ENCODE assay signal across 17 cellular contexts in genomic region chr2:45668509-45668908, GRCh38. TPM values are rescaled to one million over a fixed set of nuclear protein-coding genes. Genes with fewer than 3 reads are reported as not detected.
A peak's percentile ranks its signal among the peaks of the same experiment; 100 is the strongest.
DNase-seq lines count a peak whose midpoint lies in the region; ATAC-seq and TF ChIP-seq lines count a peak whose summit lies in the region.
"Had no signal": no experiment of that assay in that cellular context is flagged by ENCODE, and none has a peak within 500 bp of the region (broad histone marks: within the 10 kb centered on the region; RNA-seq: fewer than 3 reads in every experiment).

No MANE protein-coding gene starts in this region.

- H3K79me2 ChIP-seq in GM23248 (ENCODE audit: insufficient read depth) (peaks cover 95% of the 10 kb centered on the region), GM23338 (replicated peaks; ENCODE audit: insufficient read depth) (no peaks in the 10 kb centered on the region)

- no peaks in the 10 kb centered on the region for H3K9me3 ChIP-seq in cardiac muscle cell (ENCODE audit: low read depth)
- no peaks in the 10 kb centered on the region for H3K9me3 ChIP-seq in GM23248 (ENCODE audit: low read depth)
- H3K9me3 ChIP-seq in subcutaneous abdominal adipose tissue (ENCODE audit: control insufficient read depth in 5 of 5, low read length in 5 of 5) = no peaks in the 10 kb centered on the region
- H3K9me3 ChIP-seq: SJCRH30 had no signal

- ATAC-seq in left ventricle myocardium superior (no peak), GM23338 (no peak)

- H3K27ac ChIP-seq in cardiac muscle cell (peak overlapping the region; percentile 89), GM23248 (no peak overlapping the region), subcutaneous abdominal adipose tissue (ENCODE audit: low read depth, low read length) (peak overlapping the region; percentile 28), GM23338 (ENCODE audit: low read depth) (no peak overlapping the region)
- H3K27ac ChIP-seq: SJCRH30 had no signal

- in situ Hi-C loops in GM23248 (cut with MboI) = no loop called here
- in situ Hi-C loops in GM13977 (cut with MboI; ENCODE audit: low pct_unique_long_range_greater_than_20kb, low sequenced_read_pairs, unreplicated experiment) = no loop called here

- TF ChIP-seq CTCF in cardiac muscle cell (IDR thresholded peaks at IDR 0.05; ENCODE audit: low read depth, low read length) = no peak
- TF ChIP-seq CTCF in GM23338 (conservative IDR thresholded peaks at IDR 0.05; ENCODE audit: low read depth in 2 of 2) = no peak
- no peak for TF ChIP-seq CTCF in CD14-positive monocyte (IDR thresholded peaks at IDR 0.05)
- no peak for TF ChIP-seq CTCF in GM13977 (IDR thresholded peaks at IDR 0.05; ENCODE audit: extremely low read depth, insufficient read depth, missing control alignments)

- H3K27ac Mint-ChIP-seq in GM23338 (no peak overlapping the region), CD14-positive monocyte (no peak overlapping the region)
- H3K27ac Mint-ChIP-seq: IgD-negative memory B cell had no signal

- no peaks in the 10 kb centered on the region for H3K9me3 Mint-ChIP-seq in GM23338
- no peaks in the 10 kb centered on the region for H3K9me3 Mint-ChIP-seq in CD14-positive monocyte

- DNase-seq in cardiac muscle cell (ENCODE audit: low read depth in 1 of 2, low spot score in 1 of 2) (no peak), left ventricle myocardium superior (no peak), GM23248 (no peak), dermis blood vessel endothelial cell (peak; percentile 9), GM23338 (ENCODE audit: low spot score) (no peak), CD14-positive monocyte (ENCODE audit: low spot score) (no peak), GM13977 (ENCODE audit: low spot score) (no peak)
- DNase-seq: COR-L47, GF-D8, NCI-H1417 treated with DMSO at 0.1 percent for 48 hours, NCI-H2029, NCI-H2171, NCI-H774, RPMI8226, SJCRH30 had no signal

- H3K36me3 Mint-ChIP-seq in GM23338 (ENCODE audit: low read depth) (no peaks in the 10 kb centered on the region), CD14-positive monocyte (peaks cover 8 to 9% of the 10 kb centered on the region in 2 donors)

- peaks cover 2% of the 10 kb centered on the region; the same call in 1 of the 2 replicates for H3K9me2 ChIP-seq in GM23248 (ENCODE audit: insufficient read depth)
- 0 out of 2 replicates have a peak, but pooled peaks cover 5% of the 10 kb centered on the region for H3K9me2 ChIP-seq in GM23338 (ENCODE audit: insufficient read depth)

- 83 to 89% methylated on average over 7 of the region's 7 CpGs for WGBS in GM23248 (ENCODE audit: low coverage in 1 of 2, low lambda C conversion rate in 2 of 2, missing lambda C conversion rate in 2 of 2), 2 experiments

- H3K9ac ChIP-seq in GM23248 (no peak overlapping the region), subcutaneous abdominal adipose tissue (ENCODE audit: low read length in 5 of 5) (peak overlapping the region in 2 of 5 donors; percentile 9 to 13)

- H3K27me3 ChIP-seq in cardiac muscle cell (no peaks in the 10 kb centered on the region), GM23248 (replicated peaks; ENCODE audit: insufficient read depth) (no peaks in the 10 kb centered on the region), subcutaneous abdominal adipose tissue (ENCODE audit: control insufficient read depth in 5 of 5, insufficient read depth in 4 of 5, low read length in 5 of 5) (no peaks in the 10 kb centered on the region), GM23338 (ENCODE audit: insufficient read depth) (no peaks in the 10 kb centered on the region)
- H3K27me3 ChIP-seq: SJCRH30 had no signal

- H3K4me1 Mint-ChIP-seq in GM23338 (peaks cover 8% of the 10 kb centered on the region; the same call in 2 of the 3 replicates), CD14-positive monocyte (no peaks in the 10 kb centered on the region)

- H3K4me3 ChIP-seq in cardiac muscle cell (no peak overlapping the region), GM23248 (no peak overlapping the region), subcutaneous abdominal adipose tissue (ENCODE audit: low read depth in 1 of 5, low read length in 5 of 5) (no peak overlapping the region), GM23338 (no peak overlapping the region)
- H3K4me3 ChIP-seq: SJCRH30 had no signal

- H3K4me2 ChIP-seq in GM23248 (ENCODE audit: unreplicated experiment) = peak overlapping the region; percentile 15
- no peak overlapping the region for H3K4me2 ChIP-seq in GM23338

- H3K4me3 Mint-ChIP-seq in GM23338 = no peak overlapping the region
- H3K4me3 Mint-ChIP-seq in CD14-positive monocyte = no peak overlapping the region
- H3K4me3 Mint-ChIP-seq: IgD-negative memory B cell had no signal

- H3K4me1 ChIP-seq in cardiac muscle cell (ENCODE audit: low read depth) = peaks cover 10% of the 10 kb centered on the region
- peaks cover 14% of the 10 kb centered on the region; the same call in 1 of the 2 replicates for H3K4me1 ChIP-seq in GM23248 (ENCODE audit: insufficient read depth)
- peaks cover 0 to 14% (median 11%) of the 10 kb centered on the region in 5 donors for H3K4me1 ChIP-seq in subcutaneous abdominal adipose tissue (ENCODE audit: control insufficient read depth in 5 of 5, insufficient read depth in 5 of 5, low read length in 5 of 5)
- H3K4me1 ChIP-seq in GM23338 (ENCODE audit: insufficient read depth) = peaks cover 8% of the 10 kb centered on the region; the same call in 1 of the 2 replicates
- H3K4me1 ChIP-seq: SJCRH30 had no signal

- H4K20me1 ChIP-seq in GM23248 (ENCODE audit: insufficient read depth) (no peaks in the 10 kb centered on the region; the same call in 1 of the 2 replicates), GM23338 (replicated peaks; ENCODE audit: insufficient read depth) (no peaks in the 10 kb centered on the region)

- H3F3A ChIP-seq in GM23248 (ENCODE audit: insufficient read depth) = 0 out of 2 replicates have a peak, but pooled peaks cover 11% of the 10 kb centered on the region
- H3F3A ChIP-seq in GM23338 (replicated peaks; ENCODE audit: low read depth) = no peaks in the 10 kb centered on the region

- intact Hi-C loops in left ventricle myocardium superior (cut with micrococcal nuclease) (no loop called here), CD14-positive monocyte (cut with micrococcal nuclease) (no loop called here)

- H3K36me3 ChIP-seq in cardiac muscle cell = no peaks in the 10 kb centered on the region
- no peaks in the 10 kb centered on the region for H3K36me3 ChIP-seq in GM23248 (ENCODE audit: low read depth)
- no peaks in the 10 kb centered on the region for H3K36me3 ChIP-seq in subcutaneous abdominal adipose tissue (ENCODE audit: control insufficient read depth in 5 of 5, insufficient read depth in 5 of 5, low read length in 5 of 5)
- no peaks in the 10 kb centered on the region for H3K36me3 ChIP-seq in GM23338 (ENCODE audit: insufficient read depth)
- H3K36me3 ChIP-seq: SJCRH30 had no signal

- H2AFZ ChIP-seq in GM23248 = no peak overlapping the region
- no peak overlapping the region for H2AFZ ChIP-seq in GM23338

- peaks cover 1% of the 10 kb centered on the region for H3K27me3 Mint-ChIP-seq in GM23338 (ENCODE audit: insufficient read depth, low read depth, poor library complexity)
- H3K27me3 Mint-ChIP-seq in CD14-positive monocyte (ENCODE audit: low read depth in 3 of 3) = no peaks in the 10 kb centered on the region
- H3K27me3 Mint-ChIP-seq: IgD-negative memory B cell had no signal

TF ChIP-seq in GM23338, 12 proteins besides CTCF, POLR2A, EP300 and RAD21 (continues in another document):
- TF ChIP-seq JUNB (IDR thresholded peaks at IDR 0.05; ENCODE audit: unreplicated experiment) = no peak
- TF ChIP-seq STAT1 (IDR thresholded peaks at IDR 0.05; ENCODE audit: unreplicated experiment) = no peak
- TF ChIP-seq ZNF331 (CRISPR knock-in tag; IDR thresholded peaks at IDR 0.05; ENCODE audit: low read depth) = no peak
- no peak for TF ChIP-seq POLR2AphosphoS5 (IDR thresholded peaks at IDR 0.05; ENCODE audit: low read depth)
- TF ChIP-seq, protein P1, sequence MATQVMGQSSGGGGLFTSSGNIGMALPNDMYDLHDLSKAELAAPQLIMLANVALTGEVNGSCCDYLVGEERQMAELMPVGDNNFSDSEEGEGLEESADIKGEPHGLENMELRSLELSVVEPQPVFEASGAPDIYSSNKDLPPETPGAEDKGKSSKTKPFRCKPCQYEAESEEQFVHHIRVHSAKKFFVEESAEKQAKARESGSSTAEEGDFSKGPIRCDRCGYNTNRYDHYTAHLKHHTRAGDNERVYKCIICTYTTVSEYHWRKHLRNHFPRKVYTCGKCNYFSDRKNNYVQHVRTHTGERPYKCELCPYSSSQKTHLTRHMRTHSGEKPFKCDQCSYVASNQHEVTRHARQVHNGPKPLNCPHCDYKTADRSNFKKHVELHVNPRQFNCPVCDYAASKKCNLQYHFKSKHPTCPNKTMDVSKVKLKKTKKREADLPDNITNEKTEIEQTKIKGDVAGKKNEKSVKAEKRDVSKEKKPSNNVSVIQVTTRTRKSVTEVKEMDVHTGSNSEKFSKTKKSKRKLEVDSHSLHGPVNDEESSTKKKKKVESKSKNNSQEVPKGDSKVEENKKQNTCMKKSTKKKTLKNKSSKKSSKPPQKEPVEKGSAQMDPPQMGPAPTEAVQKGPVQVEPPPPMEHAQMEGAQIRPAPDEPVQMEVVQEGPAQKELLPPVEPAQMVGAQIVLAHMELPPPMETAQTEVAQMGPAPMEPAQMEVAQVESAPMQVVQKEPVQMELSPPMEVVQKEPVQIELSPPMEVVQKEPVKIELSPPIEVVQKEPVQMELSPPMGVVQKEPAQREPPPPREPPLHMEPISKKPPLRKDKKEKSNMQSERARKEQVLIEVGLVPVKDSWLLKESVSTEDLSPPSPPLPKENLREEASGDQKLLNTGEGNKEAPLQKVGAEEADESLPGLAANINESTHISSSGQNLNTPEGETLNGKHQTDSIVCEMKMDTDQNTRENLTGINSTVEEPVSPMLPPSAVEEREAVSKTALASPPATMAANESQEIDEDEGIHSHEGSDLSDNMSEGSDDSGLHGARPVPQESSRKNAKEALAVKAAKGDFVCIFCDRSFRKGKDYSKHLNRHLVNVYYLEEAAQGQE (IDR thresholded peaks at IDR 0.05; ENCODE audit: unreplicated experiment) = no peak

RNA-seq across cellular contexts. Expression of gene PRKCE, which starts 17.0 kb away (rescaled TPM):
- 11.3 and 13.2 TPM in 2 replicates for total RNA-seq in cardiac muscle cell
- polyA plus RNA-seq in cardiac muscle cell = 19.2 and 26.0 TPM in 2 replicates
- 14.8 TPM for total RNA-seq in left ventricle myocardium superior
- 5.9 and 15.7 TPM in 2 replicates for total RNA-seq in GM23248 (2014; rRNA removed; shearing (Covaris generic))
- 7.0 TPM in 2 replicates for polyA plus RNA-seq in GM23248 (2016; fragmentation: Nextera tagmentation; extraction: Ambion mirVana)
- total RNA-seq in dermis blood vessel endothelial cell = 46.5 and 52.8 TPM in 2 replicates
- 0.94 and 2.7 TPM in 2 replicates for total RNA-seq in GM23338 (2014; rRNA removed; shearing (Covaris generic))
- polyA plus RNA-seq in GM23338 (2016; fragmentation: Nextera tagmentation; extraction: Ambion mirVana) = 0.82 and 1.2 TPM in 2 replicates
- polyA plus RNA-seq in CD14-positive monocyte = 1 to 10 TPM; 1.3 to 2.3 TPM

RNA-seq across cellular contexts. Expression of gene SRBD1, which starts 57.4 kb away (rescaled TPM):
- 13.7 and 14.7 TPM in 2 replicates for total RNA-seq in cardiac muscle cell
- 10.6 and 10.7 TPM in 2 replicates for polyA plus RNA-seq in cardiac muscle cell
- 6.3 TPM for total RNA-seq in left ventricle myocardium superior
- total RNA-seq in GM23248 (2014; rRNA removed; shearing (Covaris generic)) = 13.0 and 19.2 TPM in 2 replicates
- polyA plus RNA-seq in GM23248 (2016; fragmentation: Nextera tagmentation; extraction: Ambion mirVana) = 8.1 and 9.9 TPM in 2 replicates
- total RNA-seq in dermis blood vessel endothelial cell = 18.0 and 27.5 TPM in 2 replicates
- total RNA-seq in GM23338 (2014; rRNA removed; shearing (Covaris generic)) = 44.3 and 46.3 TPM in 2 replicates
- 27.4 and 29.3 TPM in 2 replicates for polyA plus RNA-seq in GM23338 (2016; fragmentation: Nextera tagmentation; extraction: Ambion mirVana)
- 1 to 10 TPM; 7.0 to 9.2 TPM for polyA plus RNA-seq in CD14-positive monocyte

Comparison
In these comparisons a context has a peak if more than half of its experiments do, and no peak if none do; other contexts are left out.
1. H3K27ac ChIP-seq: peak in cardiac muscle cell (single experiment) and subcutaneous abdominal adipose tissue (single experiment); none in GM23248 (single experiment) and GM23338 (single experiment).